In the genomic region with DNA sequence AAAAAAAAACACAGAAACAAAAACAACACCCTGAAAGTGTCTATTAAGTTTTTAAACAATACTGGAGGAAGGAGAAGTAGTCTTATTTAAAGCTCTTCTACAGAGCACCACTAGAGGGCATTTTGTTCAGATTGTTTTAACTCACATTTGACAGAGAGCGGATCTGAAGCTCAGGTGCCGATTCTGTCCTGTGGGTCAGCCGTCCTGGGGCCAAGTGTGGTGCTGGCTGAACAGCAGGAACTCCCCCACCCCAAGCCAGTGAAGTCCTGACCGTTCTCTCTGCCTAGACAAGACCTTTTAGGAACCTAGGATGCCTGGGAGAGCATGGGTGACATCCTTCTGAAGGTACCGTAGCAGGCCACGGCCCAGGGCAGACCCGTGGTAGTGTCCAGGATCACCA, we compare ENCODE assay signal across 9 cellular contexts. TPM values are rescaled to one million over a fixed set of nuclear protein-coding genes. Genes with fewer than 3 reads are reported as not detected.
DNase-seq lines count a peak whose midpoint lies in the region; ATAC-seq and TF ChIP-seq lines count a peak whose summit lies in the region.
"Had no signal": no experiment of that assay in that cellular context is flagged by ENCODE, and none has a peak within 500 bp of the region (broad histone marks: within the 10 kb centered on the region; RNA-seq: fewer than 3 reads in every experiment).

No MANE protein-coding gene starts in this region.

- no peaks in the 10 kb centered on the region for H3K27me3 Mint-ChIP-seq in osteocyte (ENCODE audit: unreplicated experiment)

- ATAC-seq in RWPE2 (ENCODE audit: low read depth) (no peak), GM21737 (IDR thresholded peaks at IDR 0.05; ENCODE audit: unreplicated experiment) (no peak)

- peaks cover 57% of the 10 kb centered on the region for H3K36me3 ChIP-seq in RWPE2 (ENCODE audit: low read depth)

- peak overlapping the region; percentile 57 for H3K27ac Mint-ChIP-seq in osteocyte (ENCODE audit: unreplicated experiment)

- no peak overlapping the region for H3K4me3 Mint-ChIP-seq in osteocyte (ENCODE audit: unreplicated experiment)

- no peak overlapping the region for H3K4me3 ChIP-seq in RWPE2 (ENCODE audit: severe bottlenecking)
- H3K4me3 ChIP-seq: BLaER1 treated with 17β-estradiol and CSF1 and Interleukin-3, amounts not matched to agents 10 nM and 100 nM had no signal

- TF ChIP-seq CTCF in RWPE2 (IDR thresholded peaks at IDR 0.05; ENCODE audit: poor library complexity, severe bottlenecking): peak; percentile 85
- TF ChIP-seq CTCF in osteocyte (IDR thresholded peaks at IDR 0.05): peak; percentile 67

- peak; percentile 38 for DNase-seq in NCI-H146 (lab: John Stamatoyannopoulos, UW)
- no peak for DNase-seq in NCI-H146 treated with DMSO at 0.1 percent for 48 hours (lab: John Stamatoyannopoulos, UW; ENCODE audit: unreplicated experiment)
- DNase-seq in KBM-7: peak; percentile 59
- no peak for DNase-seq in RWPE2 (ENCODE audit: low spot score)
- peak; percentile 36 to 44 for DNase-seq in erythroblast (lab: John Stamatoyannopoulos, UW)
- DNase-seq in osteocyte (ENCODE audit: extremely low spot score, unreplicated experiment): no peak
- no peak for DNase-seq in caudate nucleus (lab: John Stamatoyannopoulos, UW)

- H3K4me1 Mint-ChIP-seq in osteocyte (ENCODE audit: unreplicated experiment): peaks cover 30% of the 10 kb centered on the region

- peaks cover 3% of the 10 kb centered on the region for H3K9me3 ChIP-seq in RWPE2 (ENCODE audit: severe bottlenecking)

- peaks cover 8% of the 10 kb centered on the region for H3K4me1 ChIP-seq in RWPE2 (ENCODE audit: insufficient read depth, poor library complexity, severe bottlenecking)

- peaks cover 13% of the 10 kb centered on the region for H3K9me3 Mint-ChIP-seq in osteocyte (ENCODE audit: unreplicated experiment)

- H3K27ac ChIP-seq in RWPE2 (ENCODE audit: poor library complexity, severe bottlenecking): no peak overlapping the region
- H3K27ac ChIP-seq in caudate nucleus (ENCODE audit: low read depth, low read length): no peak overlapping the region
- H3K27ac ChIP-seq: BLaER1 treated with 17β-estradiol and CSF1 and Interleukin-3, amounts not matched to agents 10 nM and 100 nM had no signal

- in situ Hi-C loops in KBM-7 (cut with MboI; ENCODE audit: low pct_unique_long_range_greater_than_20kb, low sequenced_read_pairs): no loop called here

- no peak for TF ChIP-seq POLR2A in erythroblast (IDR thresholded peaks at IDR 0.05; ENCODE audit: low read length)

- H3K27me3 ChIP-seq in RWPE2 (ENCODE audit: insufficient read depth, poor library complexity, severe bottlenecking): no peaks in the 10 kb centered on the region
- H3K27me3 ChIP-seq: BLaER1 treated with 17β-estradiol and CSF1 and Interleukin-3, amounts not matched to agents 10 nM and 100 nM had no signal

- H3K36me3 Mint-ChIP-seq in osteocyte (ENCODE audit: unreplicated experiment): peaks cover 50% of the 10 kb centered on the region

RNA-seq across cellular contexts. Expression of a gene that starts 3.9 kb away (rescaled TPM):
- total RNA-seq in osteocyte: 70.0 and 81.4 TPM in 2 replicates

Comparison
In these comparisons a context has a peak if more than half of its experiments do, and no peak if none do; other contexts are left out.
1. DNase-seq: peak in NCI-H146 (single experiment), KBM-7 (single experiment) and erythroblast (2 of 2); none in NCI-H146 treated with DMSO at 0.1 percent for 48 hours (single experiment), RWPE2 (single experiment), osteocyte (single experiment) and caudate nucleus (0 of 61).